8 cellular contexts compared by ENCODE assay signal in the genomic region with DNA sequence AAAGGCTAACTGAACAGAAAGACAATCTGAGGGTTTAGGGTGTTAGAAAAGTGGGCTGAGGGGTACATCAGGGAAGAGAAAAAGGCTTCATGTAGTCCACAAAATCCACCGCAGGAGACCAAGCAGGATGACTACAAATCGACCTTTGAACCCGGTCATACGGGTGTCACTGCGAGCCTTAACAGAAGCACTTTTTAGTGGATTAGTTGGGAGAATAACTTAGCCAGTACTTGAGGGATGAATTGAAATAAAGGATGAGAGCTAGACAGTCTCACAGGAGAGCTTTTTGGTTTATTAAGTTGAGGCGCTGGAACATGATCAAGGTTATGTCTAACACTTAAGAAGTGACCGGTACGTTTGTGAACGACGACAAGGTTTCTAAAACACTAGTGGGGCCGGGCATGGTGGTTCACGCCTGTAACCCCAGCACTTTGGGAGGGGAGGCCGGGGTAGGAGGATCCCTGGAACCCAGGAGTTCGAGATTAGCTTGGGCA. TPM values are rescaled to one million over a fixed set of nuclear protein-coding genes. Genes with fewer than 3 reads are reported as not detected.
DNase-seq lines count a peak whose midpoint lies in the region; ATAC-seq, FAIRE-seq and TF ChIP-seq lines count a peak whose summit lies in the region.

No MANE protein-coding gene starts in this region.

- TF ChIP-seq CTCF in HCT116 (IDR thresholded peaks at IDR 0.05 in 2 of 3, conservative IDR thresholded peaks at IDR 0.05 in 1 of 3; ENCODE audit: borderline replicate concordance in 1 of 3, insufficient read depth in 1 of 3, low read depth in 2 of 3, low read length in 2 of 3) (no peak), activated B cell treated with CpG ODN at 0.5 μM for 24 hours (IDR thresholded peaks at IDR 0.05) (no peak), right atrium auricular region (IDR thresholded peaks at IDR 0.05) (no peak)

- peak overlapping the region; percentile 96 for H3K4me3 Mint-ChIP-seq in activated B cell treated with CpG ODN at 0.5 μM for 24 hours

- peak overlapping the region; percentile 95 for H3K27ac Mint-ChIP-seq in activated B cell treated with CpG ODN at 0.5 μM for 24 hours

- H3K4me1 ChIP-seq in HCT116 (ENCODE audit: control insufficient read depth in 1 of 2, insufficient read depth in 2 of 2, low read length in 2 of 2) (peaks cover 21 to 47% of the 10 kb centered on the region in 2 experiments), right atrium auricular region (peaks cover 0 to 26% of the 10 kb centered on the region in 2 donors), small intestine (ENCODE audit: control insufficient read depth in 2 of 2, insufficient read depth in 1 of 2, low read depth in 1 of 2, low read length in 1 of 2) (peaks cover 2 to 3% of the 10 kb centered on the region in 2 donors)

- POLR2A ChIA-PET in HCT116 (lab: Charles Lee) (interaction anchor here (0.7 kb wide), 1 partner anchor 9 kb away, joined by 4 read pairs; no protein-coding TSS in a partner anchor), activated B cell treated with CpG ODN at 0.5 μM for 24 hours (lab: Charles Lee) (interaction anchor here (0.6 kb wide), 1 partner anchor 466 kb away, joined by 3 read pairs; no protein-coding TSS in a partner anchor)

- intact Hi-C loops in HCT116 (cut with micrococcal nuclease): no loop called here
- intact Hi-C loops in activated B cell treated with CpG ODN at 0.5 μM for 24 hours (cut with micrococcal nuclease): no loop called here

- ATAC-seq in HCT116 (no peak), activated B cell treated with CpG ODN at 0.5 μM for 24 hours (ENCODE audit: low read depth) (no peak), HG02970 (IDR thresholded peaks at IDR 0.05; ENCODE audit: low FRiP score, unreplicated experiment) (no peak), GM21619 (IDR thresholded peaks at IDR 0.05; ENCODE audit: unreplicated experiment) (no peak)

- no peaks in the 10 kb centered on the region for H3K9me3 ChIP-seq in HCT116 (ENCODE audit: control insufficient read depth in 1 of 2, insufficient read depth in 1 of 2, low read depth in 1 of 2, low read length in 2 of 2)
- H3K9me3 ChIP-seq in right atrium auricular region: no peaks in the 10 kb centered on the region
- no peaks in the 10 kb centered on the region for H3K9me3 ChIP-seq in small intestine (ENCODE audit: control insufficient read depth, low read depth)

- 17 to 65% (median 32%) methylated on average over 14 of the region's 14 CpGs for WGBS in small intestine, 3 donors

- RAD21 ChIA-PET in HCT116 (lab: Charles Lee; ENCODE audit: low non-redundant PET in 1 of 2, low total read pairs in 2 of 2, uncharacterized antibody in 2 of 2, unreplicated experiment in 2 of 2): interaction anchor here in 1 of 2 experiments (0.7 kb wide), 1 partner anchor 166 kb away, joined by 4 read pairs; no protein-coding TSS in a partner anchor

- peak overlapping the region; percentile 85 for H3K4me2 ChIP-seq in HCT116 (ENCODE audit: low read length)

- peaks cover 36% of the 10 kb centered on the region for H3K4me1 Mint-ChIP-seq in activated B cell treated with CpG ODN at 0.5 μM for 24 hours

- no peaks in the 10 kb centered on the region for H3K9me3 Mint-ChIP-seq in activated B cell treated with CpG ODN at 0.5 μM for 24 hours

- no peak for FAIRE-seq in small intestine (lab: Jason Lieb, UNC)

- peak overlapping the region; percentile 47 to 56 for H3K4me3 ChIP-seq in HCT116 (replicated peaks in 1 of 2; ENCODE audit: low read depth in 1 of 2, low read length in 2 of 2)
- peak overlapping the region; percentile 90 to 93 for H3K4me3 ChIP-seq in right atrium auricular region
- H3K4me3 ChIP-seq in small intestine (ENCODE audit: low read depth in 1 of 2, low read length in 2 of 2): peak overlapping the region in 1 of 2 donors; percentile 99

- peaks cover 6% of the 10 kb centered on the region for H3K36me3 Mint-ChIP-seq in activated B cell treated with CpG ODN at 0.5 μM for 24 hours (ENCODE audit: low read depth)

- no peaks in the 10 kb centered on the region for H3K27me3 ChIP-seq in HCT116 (ENCODE audit: insufficient read depth, low read length)
- H3K27me3 ChIP-seq in right atrium auricular region: no peaks in the 10 kb centered on the region
- no peaks in the 10 kb centered on the region for H3K27me3 ChIP-seq in small intestine (ENCODE audit: control insufficient read depth in 2 of 2, insufficient read depth in 2 of 2, low read length in 2 of 2)

- peak overlapping the region; percentile 77 for H3K27ac ChIP-seq in HCT116 (ENCODE audit: low read depth, low read length)
- peak overlapping the region; percentile 87 to 97 for H3K27ac ChIP-seq in right atrium auricular region
- peak overlapping the region; percentile 76 to 86 for H3K27ac ChIP-seq in small intestine (ENCODE audit: low read depth in 1 of 2, low read length in 1 of 2)

- H2AFZ ChIP-seq in HCT116 (ENCODE audit: low read depth, low read length, poor library complexity, severe bottlenecking): no peak overlapping the region

- CTCF ChIA-PET in HCT116 (lab: Charles Lee): no interaction called here
- CTCF ChIA-PET in activated B cell treated with CpG ODN at 0.5 μM for 24 hours (lab: Charles Lee): no interaction called here

- no peaks in the 10 kb centered on the region for H3K27me3 Mint-ChIP-seq in activated B cell treated with CpG ODN at 0.5 μM for 24 hours

- no peak for TF ChIP-seq POLR2A in HCT116 (IDR thresholded peaks at IDR 0.05; ENCODE audit: borderline replicate concordance, extremely low read depth, insufficient read depth, insufficient read length)

- H3K9me2 ChIP-seq in HCT116 (ENCODE audit: insufficient read depth): no peaks in the 10 kb centered on the region

- peaks cover 35% of the 10 kb centered on the region for H3K79me2 ChIP-seq in HCT116 (ENCODE audit: insufficient read depth, low read length)

- peak overlapping the region; percentile 63 for H3K9ac ChIP-seq in HCT116 (ENCODE audit: low read length)

- TF ChIP-seq RAD21 in HCT116 (IDR thresholded peaks at IDR 0.05; ENCODE audit: low read depth): no peak

- H3K36me3 ChIP-seq in HCT116 (ENCODE audit: control insufficient read depth in 1 of 2, insufficient read depth in 2 of 2, low read length in 2 of 2): no peaks in the 10 kb centered on the region
- no peaks in the 10 kb centered on the region for H3K36me3 ChIP-seq in right atrium auricular region
- H3K36me3 ChIP-seq in small intestine (ENCODE audit: control insufficient read depth in 2 of 2, insufficient read depth in 2 of 2, low read length in 2 of 2): no peaks in the 10 kb centered on the region

- DNase-seq in HCT116 (ENCODE audit: low read depth, low spot score): no peak
- DNase-seq in activated B cell treated with CpG ODN at 0.5 μM for 24 hours: no peak
- no peak for DNase-seq in right atrium auricular region (ENCODE audit: low spot score)
- peak; percentile 80 for DNase-seq in small intestine
- no peak for DNase-seq in NCI-H524 treated with DMSO at 0.1 percent for 48 hours (lab: John Stamatoyannopoulos, UW)
- DNase-seq in NCI-H526 treated with DMSO at 0.1 percent for 48 hours (lab: John Stamatoyannopoulos, UW): no peak

- peaks cover 3% of the 10 kb centered on the region; the same call in 1 of the 2 replicates for H4K20me1 ChIP-seq in HCT116 (ENCODE audit: insufficient read depth)

- no TSS peak for BruUV-seq in HCT116 (replicated peaks; lab: Mats Ljungman, UMichigan)

TF ChIP-seq in HCT116, 20 proteins besides CTCF, POLR2A, EP300 and RAD21 (continues in another document):
- TF ChIP-seq EZH2phosphoT487 (IDR thresholded peaks at IDR 0.05; ENCODE audit: borderline replicate concordance): no peak
- TF ChIP-seq ELF1 (IDR thresholded peaks at IDR 0.05; ENCODE audit: borderline replicate concordance, low read depth): no peak
- TF ChIP-seq, protein P1, sequence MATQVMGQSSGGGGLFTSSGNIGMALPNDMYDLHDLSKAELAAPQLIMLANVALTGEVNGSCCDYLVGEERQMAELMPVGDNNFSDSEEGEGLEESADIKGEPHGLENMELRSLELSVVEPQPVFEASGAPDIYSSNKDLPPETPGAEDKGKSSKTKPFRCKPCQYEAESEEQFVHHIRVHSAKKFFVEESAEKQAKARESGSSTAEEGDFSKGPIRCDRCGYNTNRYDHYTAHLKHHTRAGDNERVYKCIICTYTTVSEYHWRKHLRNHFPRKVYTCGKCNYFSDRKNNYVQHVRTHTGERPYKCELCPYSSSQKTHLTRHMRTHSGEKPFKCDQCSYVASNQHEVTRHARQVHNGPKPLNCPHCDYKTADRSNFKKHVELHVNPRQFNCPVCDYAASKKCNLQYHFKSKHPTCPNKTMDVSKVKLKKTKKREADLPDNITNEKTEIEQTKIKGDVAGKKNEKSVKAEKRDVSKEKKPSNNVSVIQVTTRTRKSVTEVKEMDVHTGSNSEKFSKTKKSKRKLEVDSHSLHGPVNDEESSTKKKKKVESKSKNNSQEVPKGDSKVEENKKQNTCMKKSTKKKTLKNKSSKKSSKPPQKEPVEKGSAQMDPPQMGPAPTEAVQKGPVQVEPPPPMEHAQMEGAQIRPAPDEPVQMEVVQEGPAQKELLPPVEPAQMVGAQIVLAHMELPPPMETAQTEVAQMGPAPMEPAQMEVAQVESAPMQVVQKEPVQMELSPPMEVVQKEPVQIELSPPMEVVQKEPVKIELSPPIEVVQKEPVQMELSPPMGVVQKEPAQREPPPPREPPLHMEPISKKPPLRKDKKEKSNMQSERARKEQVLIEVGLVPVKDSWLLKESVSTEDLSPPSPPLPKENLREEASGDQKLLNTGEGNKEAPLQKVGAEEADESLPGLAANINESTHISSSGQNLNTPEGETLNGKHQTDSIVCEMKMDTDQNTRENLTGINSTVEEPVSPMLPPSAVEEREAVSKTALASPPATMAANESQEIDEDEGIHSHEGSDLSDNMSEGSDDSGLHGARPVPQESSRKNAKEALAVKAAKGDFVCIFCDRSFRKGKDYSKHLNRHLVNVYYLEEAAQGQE (IDR thresholded peaks at IDR 0.05; ENCODE audit: low read depth): no peak
- TF ChIP-seq, protein P2, sequence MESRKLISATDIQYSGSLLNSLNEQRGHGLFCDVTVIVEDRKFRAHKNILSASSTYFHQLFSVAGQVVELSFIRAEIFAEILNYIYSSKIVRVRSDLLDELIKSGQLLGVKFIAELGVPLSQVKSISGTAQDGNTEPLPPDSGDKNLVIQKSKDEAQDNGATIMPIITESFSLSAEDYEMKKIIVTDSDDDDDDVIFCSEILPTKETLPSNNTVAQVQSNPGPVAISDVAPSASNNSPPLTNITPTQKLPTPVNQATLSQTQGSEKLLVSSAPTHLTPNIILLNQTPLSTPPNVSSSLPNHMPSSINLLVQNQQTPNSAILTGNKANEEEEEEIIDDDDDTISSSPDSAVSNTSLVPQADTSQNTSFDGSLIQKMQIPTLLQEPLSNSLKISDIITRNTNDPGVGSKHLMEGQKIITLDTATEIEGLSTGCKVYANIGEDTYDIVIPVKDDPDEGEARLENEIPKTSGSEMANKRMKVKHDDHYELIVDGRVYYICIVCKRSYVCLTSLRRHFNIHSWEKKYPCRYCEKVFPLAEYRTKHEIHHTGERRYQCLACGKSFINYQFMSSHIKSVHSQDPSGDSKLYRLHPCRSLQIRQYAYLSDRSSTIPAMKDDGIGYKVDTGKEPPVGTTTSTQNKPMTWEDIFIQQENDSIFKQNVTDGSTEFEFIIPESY (IDR thresholded peaks at IDR 0.05; ENCODE audit: extremely low read depth, insufficient replicate concordance, low read length): no peak

RNA-seq across cellular contexts. Expression of a gene that starts 1.2 kb away (rescaled TPM):
- 17.5 TPM for total RNA-seq in HCT116 (2021; ENCODE audit: unreplicated experiment)
- 6.9 and 8.2 TPM in 2 replicates for polyA plus RNA-seq in HCT116 (2012)
- total RNA-seq in activated B cell treated with CpG ODN at 0.5 μM for 24 hours: 13.0 and 15.6 TPM in 2 replicates
- total RNA-seq in right atrium auricular region: 10 to 100 TPM; 22.6 to 25.4 TPM
- 1 to 10 TPM; 2.7 to 5.9 (median 3.2) TPM for polyA plus RNA-seq in small intestine
